ENCODE assay signal across 15 cellular contexts in genomic region chr1:60916178-60916577, GRCh38.
"Had no signal": no experiment of that assay in that cellular context is flagged by ENCODE, and none has a peak within 500 bp of the region (broad histone marks: within the 10 kb centered on the region; RNA-seq: fewer than 3 reads in every experiment).

No MANE protein-coding gene starts in this region.

- DNase-seq: activated CD4-positive, alpha-beta memory T cell treated with anti-CD3 and anti-CD28 coated beads for 36 hours; activated CD4-positive, alpha-beta T cell treated with anti-CD3 and anti-CD28 coated beads for 48 hours; activated effector memory CD4-positive, alpha-beta T cell treated with Interleukin-2 at 50 U/mL for 16 hours; activated naive CD4-positive, alpha-beta T cell treated with anti-CD3 and anti-CD28 coated beads, Interleukin-2, amount 10 ng/mL, durations not matched to agents 7 days and 5 days; activated T-cell treated with anti-CD3 and anti-CD28 coated beads, Interleukin-2, amount 50 U/mL, for 72 hours; amygdala; cerebellar nuclear complex; endodermal cell; immature natural killer cell; midbrain; ovary; stimulated activated CD4-positive, alpha-beta T cell treated with anti-CD3 and anti-CD28 coated beads, Interleukin-4, amount 100 ng/mL, for 24 hours; stimulated activated naive CD4-positive, alpha-beta T cell treated with Interleukin-2 at 50 U/mL for 16 hours; upper lobe of left lung had no signal

- H3K9me3 Mint-ChIP-seq: activated CD4-positive, alpha-beta memory T cell treated with anti-CD3 and anti-CD28 coated beads for 36 hours; activated naive CD4-positive, alpha-beta T cell treated with anti-CD3 and anti-CD28 coated beads, Interleukin-2, amount 10 ng/mL, durations not matched to agents 7 days and 5 days; endodermal cell; immature natural killer cell; nephron had no signal

- ATAC-seq: activated T-cell treated with anti-CD3 and anti-CD28 coated beads, Interleukin-2, amount 50 U/mL, for 72 hours had no signal

- H3K27ac Mint-ChIP-seq: activated CD4-positive, alpha-beta memory T cell treated with anti-CD3 and anti-CD28 coated beads for 36 hours; activated naive CD4-positive, alpha-beta T cell treated with anti-CD3 and anti-CD28 coated beads, Interleukin-2, amount 10 ng/mL, durations not matched to agents 7 days and 5 days; activated T-cell treated with anti-CD3 and anti-CD28 coated beads, Interleukin-2, amount 50 U/mL, for 72 hours; endodermal cell; immature natural killer cell; nephron had no signal

- H3K4me3 Mint-ChIP-seq: activated CD4-positive, alpha-beta memory T cell treated with anti-CD3 and anti-CD28 coated beads for 36 hours; activated naive CD4-positive, alpha-beta T cell treated with anti-CD3 and anti-CD28 coated beads, Interleukin-2, amount 10 ng/mL, durations not matched to agents 7 days and 5 days; activated T-cell treated with anti-CD3 and anti-CD28 coated beads, Interleukin-2, amount 50 U/mL, for 72 hours; endodermal cell; immature natural killer cell; nephron had no signal

- H3K4me1 Mint-ChIP-seq: activated naive CD4-positive, alpha-beta T cell treated with anti-CD3 and anti-CD28 coated beads, Interleukin-2, amount 10 ng/mL, durations not matched to agents 7 days and 5 days; immature natural killer cell had no signal

- H3K36me3 Mint-ChIP-seq: activated CD4-positive, alpha-beta memory T cell treated with anti-CD3 and anti-CD28 coated beads for 36 hours; activated naive CD4-positive, alpha-beta T cell treated with anti-CD3 and anti-CD28 coated beads, Interleukin-2, amount 10 ng/mL, durations not matched to agents 7 days and 5 days; immature natural killer cell had no signal

- H3K27me3 Mint-ChIP-seq: activated naive CD4-positive, alpha-beta T cell treated with anti-CD3 and anti-CD28 coated beads, Interleukin-2, amount 10 ng/mL, durations not matched to agents 7 days and 5 days had no signal
